Comparison of ENCODE assay signal across 18 cellular contexts in the genomic region with DNA sequence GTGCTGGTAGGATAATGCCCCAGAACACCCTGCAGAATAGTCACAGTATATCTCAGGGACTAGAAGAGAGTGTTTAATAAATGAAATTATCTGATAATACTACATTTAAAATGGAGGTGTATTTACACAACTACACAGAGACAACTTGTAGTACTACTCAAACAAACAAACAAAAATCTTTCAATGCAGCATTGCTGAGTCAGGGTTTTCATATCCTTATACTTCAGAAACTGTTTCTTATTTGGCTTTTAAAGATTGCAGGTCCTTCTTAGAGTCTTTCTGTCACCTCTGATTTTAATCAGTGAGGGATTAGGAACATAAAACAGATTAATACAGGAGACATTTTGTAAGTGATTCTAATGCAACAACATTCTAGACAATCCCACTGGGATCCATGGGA. TPM values are rescaled to one million over a fixed set of nuclear protein-coding genes. Genes with fewer than 3 reads are reported as not detected.
A peak's percentile ranks its signal among the peaks of the same experiment; 100 is the strongest.
DNase-seq lines count a peak whose midpoint lies in the region; ATAC-seq and TF ChIP-seq lines count a peak whose summit lies in the region.
"Had no signal": no experiment of that assay in that cellular context is flagged by ENCODE, and none has a peak within 500 bp of the region (broad histone marks: within the 10 kb centered on the region; RNA-seq: fewer than 3 reads in every experiment).

No MANE protein-coding gene starts in this region.

- H4K20me1 ChIP-seq in GM23338 (replicated peaks; ENCODE audit: insufficient read depth) = no peaks in the 10 kb centered on the region

- H3K4me2 ChIP-seq in GM23338 = no peak overlapping the region
- H3K4me2 ChIP-seq: KMS-11 had no signal

- H3F3A ChIP-seq in GM23338 (replicated peaks; ENCODE audit: low read depth) = no peaks in the 10 kb centered on the region

- H3K4me3 Mint-ChIP-seq in GM23338 (no peak overlapping the region), brain (peak overlapping the region in 1 of 5 experiments; percentile 39), neural crest cell (peak overlapping the region; percentile 9), osteocyte (ENCODE audit: unreplicated experiment) (no peak overlapping the region)
- H3K4me3 Mint-ChIP-seq: CD4-positive, CD25-positive, alpha-beta regulatory T cell; CD8-positive, alpha-beta memory T cell had no signal

- H3K27me3 ChIP-seq in GM23338 (ENCODE audit: insufficient read depth) (no peaks in the 10 kb centered on the region), HUES64 (ENCODE audit: insufficient read depth, low read length) (no peaks in the 10 kb centered on the region)
- H3K27me3 ChIP-seq: BE2C had no signal

- H3K36me3 Mint-ChIP-seq in GM23338 (ENCODE audit: low read depth) (no peaks in the 10 kb centered on the region), brain (no peaks in the 10 kb centered on the region), neural crest cell (ENCODE audit: low read depth) (no peaks in the 10 kb centered on the region), osteocyte (ENCODE audit: unreplicated experiment) (no peaks in the 10 kb centered on the region)
- H3K36me3 Mint-ChIP-seq: CD4-positive, CD25-positive, alpha-beta regulatory T cell; CD8-positive, alpha-beta memory T cell had no signal

- ATAC-seq in GM23338 = no peak

- H3K9me3 Mint-ChIP-seq in GM23338 (no peaks in the 10 kb centered on the region), brain (no peaks in the 10 kb centered on the region), neural crest cell (no peaks in the 10 kb centered on the region), osteocyte (ENCODE audit: unreplicated experiment) (no peaks in the 10 kb centered on the region)

- H3K4me3 ChIP-seq in GM23338 (no peak overlapping the region), HUES64 (ENCODE audit: low read length) (no peak overlapping the region)

- no peaks in the 10 kb centered on the region for H3K79me2 ChIP-seq in GM23338 (replicated peaks; ENCODE audit: insufficient read depth)

- H3K4me1 ChIP-seq in GM23338 (ENCODE audit: insufficient read depth) (peaks cover 15% of the 10 kb centered on the region), HUES64 (ENCODE audit: insufficient read depth, low read length) (peaks cover 36% of the 10 kb centered on the region)
- H3K4me1 ChIP-seq: BE2C, Caco-2 had no signal

- DNase-seq in GM23338 (ENCODE audit: low spot score) = no peak
- no peak for DNase-seq in neural crest cell (ENCODE audit: low read depth, low spot score)
- DNase-seq in retina = no peak
- DNase-seq in osteocyte (ENCODE audit: extremely low spot score, unreplicated experiment) = no peak
- no peak for DNase-seq in activated gamma-delta T cell (lab: John Stamatoyannopoulos, UW)
- DNase-seq in SW480 (ENCODE audit: low spot score) = no peak
- DNase-seq: ACHN; BE2C; C1 segment of cervical spinal cord; Caco-2; CD4-positive, CD25-positive, alpha-beta regulatory T cell; CD8-positive, alpha-beta memory T cell; HCEC 1CT had no signal

- H3K9ac ChIP-seq in HUES64 (ENCODE audit: low read depth, low read length) = no peak overlapping the region
- H3K9ac ChIP-seq: KMS-11 had no signal

- H3K9me3 ChIP-seq in HUES64 (ENCODE audit: insufficient read depth, low read depth, low read length) = no peaks in the 10 kb centered on the region
- H3K9me3 ChIP-seq: BE2C, Caco-2 had no signal

- no peak overlapping the region for H2AFZ ChIP-seq in GM23338

- H3K27ac Mint-ChIP-seq in GM23338 = peak overlapping the region; percentile 79
- H3K27ac Mint-ChIP-seq in brain = peak overlapping the region; percentile 13 to 91 (median 33)
- no peak overlapping the region for H3K27ac Mint-ChIP-seq in neural crest cell (ENCODE audit: unreplicated experiment)
- no peak overlapping the region for H3K27ac Mint-ChIP-seq in osteocyte (ENCODE audit: unreplicated experiment)
- H3K27ac Mint-ChIP-seq: CD4-positive, CD25-positive, alpha-beta regulatory T cell; CD8-positive, alpha-beta memory T cell had no signal

- H3K27ac ChIP-seq in GM23338 (ENCODE audit: low read depth) (no peak overlapping the region), HUES64 (ENCODE audit: low read depth, low read length) (peak overlapping the region; percentile 53; the same call in 1 of the 2 replicates)
- H3K27ac ChIP-seq: KMS-11 had no signal

- H3K36me3 ChIP-seq in GM23338 (ENCODE audit: insufficient read depth) (no peaks in the 10 kb centered on the region), HUES64 (ENCODE audit: insufficient read depth, low read length) (no peaks in the 10 kb centered on the region)
- H3K36me3 ChIP-seq: BE2C had no signal

- H3K4me1 Mint-ChIP-seq in GM23338 (peaks cover 39% of the 10 kb centered on the region), brain (peaks cover 63% of the 10 kb centered on the region), neural crest cell (peaks cover 30% of the 10 kb centered on the region), osteocyte (ENCODE audit: unreplicated experiment) (no peaks in the 10 kb centered on the region)
- H3K4me1 Mint-ChIP-seq: CD4-positive, CD25-positive, alpha-beta regulatory T cell; CD8-positive, alpha-beta memory T cell had no signal

- no peak for TF ChIP-seq CTCF in GM23338 (conservative IDR thresholded peaks at IDR 0.05; ENCODE audit: low read depth in 2 of 2)
- TF ChIP-seq CTCF in brain (conservative IDR thresholded peaks at IDR 0.05) = no peak
- no peak for TF ChIP-seq CTCF in neural crest cell (conservative IDR thresholded peaks at IDR 0.05)
- no peak for TF ChIP-seq CTCF in osteocyte (IDR thresholded peaks at IDR 0.05)

- H3K9me2 ChIP-seq in GM23338 (ENCODE audit: insufficient read depth) = no peaks in the 10 kb centered on the region

- no peaks in the 10 kb centered on the region for H3K27me3 Mint-ChIP-seq in GM23338 (ENCODE audit: insufficient read depth, low read depth, poor library complexity)
- H3K27me3 Mint-ChIP-seq in brain = no peaks in the 10 kb centered on the region
- no peaks in the 10 kb centered on the region for H3K27me3 Mint-ChIP-seq in neural crest cell (ENCODE audit: low read depth)
- peaks cover 30% of the 10 kb centered on the region for H3K27me3 Mint-ChIP-seq in osteocyte (ENCODE audit: unreplicated experiment)
- H3K27me3 Mint-ChIP-seq: CD4-positive, CD25-positive, alpha-beta regulatory T cell; CD8-positive, alpha-beta memory T cell had no signal

TF ChIP-seq in GM23338, 12 proteins besides CTCF, POLR2A, EP300 and RAD21 (continues in another document):
- TF ChIP-seq JUNB (IDR thresholded peaks at IDR 0.05; ENCODE audit: unreplicated experiment) = no peak
- no peak for TF ChIP-seq STAT1 (IDR thresholded peaks at IDR 0.05; ENCODE audit: unreplicated experiment)
- no peak for TF ChIP-seq ZNF114 (CRISPR knock-in tag; IDR thresholded peaks at IDR 0.05)
- TF ChIP-seq EZH2phosphoT487 (IDR thresholded peaks at IDR 0.05; ENCODE audit: unreplicated experiment) = no peak
- TF ChIP-seq, protein P1, sequence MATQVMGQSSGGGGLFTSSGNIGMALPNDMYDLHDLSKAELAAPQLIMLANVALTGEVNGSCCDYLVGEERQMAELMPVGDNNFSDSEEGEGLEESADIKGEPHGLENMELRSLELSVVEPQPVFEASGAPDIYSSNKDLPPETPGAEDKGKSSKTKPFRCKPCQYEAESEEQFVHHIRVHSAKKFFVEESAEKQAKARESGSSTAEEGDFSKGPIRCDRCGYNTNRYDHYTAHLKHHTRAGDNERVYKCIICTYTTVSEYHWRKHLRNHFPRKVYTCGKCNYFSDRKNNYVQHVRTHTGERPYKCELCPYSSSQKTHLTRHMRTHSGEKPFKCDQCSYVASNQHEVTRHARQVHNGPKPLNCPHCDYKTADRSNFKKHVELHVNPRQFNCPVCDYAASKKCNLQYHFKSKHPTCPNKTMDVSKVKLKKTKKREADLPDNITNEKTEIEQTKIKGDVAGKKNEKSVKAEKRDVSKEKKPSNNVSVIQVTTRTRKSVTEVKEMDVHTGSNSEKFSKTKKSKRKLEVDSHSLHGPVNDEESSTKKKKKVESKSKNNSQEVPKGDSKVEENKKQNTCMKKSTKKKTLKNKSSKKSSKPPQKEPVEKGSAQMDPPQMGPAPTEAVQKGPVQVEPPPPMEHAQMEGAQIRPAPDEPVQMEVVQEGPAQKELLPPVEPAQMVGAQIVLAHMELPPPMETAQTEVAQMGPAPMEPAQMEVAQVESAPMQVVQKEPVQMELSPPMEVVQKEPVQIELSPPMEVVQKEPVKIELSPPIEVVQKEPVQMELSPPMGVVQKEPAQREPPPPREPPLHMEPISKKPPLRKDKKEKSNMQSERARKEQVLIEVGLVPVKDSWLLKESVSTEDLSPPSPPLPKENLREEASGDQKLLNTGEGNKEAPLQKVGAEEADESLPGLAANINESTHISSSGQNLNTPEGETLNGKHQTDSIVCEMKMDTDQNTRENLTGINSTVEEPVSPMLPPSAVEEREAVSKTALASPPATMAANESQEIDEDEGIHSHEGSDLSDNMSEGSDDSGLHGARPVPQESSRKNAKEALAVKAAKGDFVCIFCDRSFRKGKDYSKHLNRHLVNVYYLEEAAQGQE (IDR thresholded peaks at IDR 0.05; ENCODE audit: unreplicated experiment) = no peak
- no peak for TF ChIP-seq EZH2 (IDR thresholded peaks at IDR 0.05; ENCODE audit: low read depth, unreplicated experiment)
- no peak for TF ChIP-seq CREB1 (CRISPR knock-in tag; IDR thresholded peaks at IDR 0.05; ENCODE audit: low read depth)
- TF ChIP-seq POLR2AphosphoS5 (IDR thresholded peaks at IDR 0.05; ENCODE audit: low read depth) = no peak

RNA-seq across cellular contexts. Expression of a gene that starts 57.4 kb away (rescaled TPM):
- 0.21 and 0.47 TPM in 2 replicates for total RNA-seq in GM23338 (2014; rRNA removed; shearing (Covaris generic))
- polyA plus RNA-seq in GM23338 (2016; fragmentation: Nextera tagmentation; extraction: Ambion mirVana) (0.05 TPM in 1 of 2 replicates, not detected in the other), brain (ENCODE audit: insufficient read depth, low read depth, low replicate concordance) (0.44 TPM)
- polyA plus RNA-seq in HUES64 (2013, experiment 1 of 2) = 3.1 TPM
- polyA plus RNA-seq in HUES64 (2013, experiment 2 of 2) = 6.5 TPM
- total RNA-seq in neural crest cell (22.1 and 24.6 TPM in 2 replicates), osteocyte (0.94 and 1.6 TPM in 2 replicates)
- total RNA-seq: A172; Caco-2; CD4-positive, CD25-positive, alpha-beta regulatory T cell; CD8-positive, alpha-beta memory T cell; HT-29 had no signal
- polyA plus RNA-seq: CD4-positive, CD25-positive, alpha-beta regulatory T cell; CD8-positive, alpha-beta memory T cell had no signal

Comparison
In these comparisons a context has a peak if more than half of its experiments do, and no peak if none do; other contexts are left out.
1. H3K27ac Mint-ChIP-seq: peak in GM23338 (single experiment) and brain (5 of 5); none in neural crest cell (single experiment) and osteocyte (single experiment).